Comparison of ENCODE assay signal across 1 cellular context in genomic region chr4:137543198-137543597, GRCh38.
TF ChIP-seq lines count a peak whose summit lies in the region.

No MANE protein-coding gene starts in this region.

TF ChIP-seq in GM23338, 12 proteins besides CTCF, POLR2A, EP300 and RAD21 (continued from another document):
- TF ChIP-seq ZNF462 (CRISPR knock-in tag; IDR thresholded peaks at IDR 0.05) (peak; percentile 96), EZH2 (IDR thresholded peaks at IDR 0.05; ENCODE audit: low read depth, unreplicated experiment) (no peak), ZNF331 (CRISPR knock-in tag; IDR thresholded peaks at IDR 0.05; ENCODE audit: low read depth) (no peak), NANOG (IDR thresholded peaks at IDR 0.05; ENCODE audit: borderline replicate concordance) (peak; percentile 74), EZH2phosphoT487 (IDR thresholded peaks at IDR 0.05; ENCODE audit: unreplicated experiment) (no peak), STAT1 (IDR thresholded peaks at IDR 0.05; ENCODE audit: unreplicated experiment) (no peak), JUNB (IDR thresholded peaks at IDR 0.05; ENCODE audit: unreplicated experiment) (no peak), POLR2AphosphoS5 (IDR thresholded peaks at IDR 0.05; ENCODE audit: low read depth) (0 out of 2 replicates have a peak, but pooled peaks have one; percentile 20), REST (IDR thresholded peaks at IDR 0.05; ENCODE audit: unreplicated experiment) (no peak), ETS1 (IDR thresholded peaks at IDR 0.05) (no peak)
